Comparison of ENCODE assay signal across 10 cellular contexts in the genomic region with DNA sequence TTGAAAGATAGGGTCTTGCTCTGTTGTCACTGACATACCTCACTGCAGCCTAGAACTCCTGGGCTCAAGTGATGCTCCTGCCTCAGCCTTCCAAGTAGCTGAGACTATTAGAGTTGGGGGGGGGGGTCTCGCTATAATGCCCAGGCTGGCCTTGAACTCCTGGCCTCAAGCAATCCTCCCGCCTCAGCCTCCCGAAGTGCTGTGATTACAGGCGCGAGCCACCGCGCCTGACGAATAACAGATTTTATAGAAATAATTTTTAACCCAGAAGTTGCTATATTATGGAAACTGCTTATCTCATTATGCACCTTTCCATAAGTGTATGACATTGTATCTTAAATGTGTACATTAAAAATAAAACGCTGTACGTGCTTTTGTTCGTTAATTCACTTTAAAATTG.
A peak's percentile ranks its signal among the peaks of the same experiment; 100 is the strongest.
DNase-seq lines count a peak whose midpoint lies in the region; ATAC-seq and TF ChIP-seq lines count a peak whose summit lies in the region.
"Had no signal": no experiment of that assay in that cellular context is flagged by ENCODE, and none has a peak within 500 bp of the region (broad histone marks: within the 10 kb centered on the region; RNA-seq: fewer than 3 reads in every experiment).

No MANE protein-coding gene starts in this region.

- H3K36me3 ChIP-seq in SK-N-MC (ENCODE audit: insufficient read depth, low read length) = no peaks in the 10 kb centered on the region

- TF ChIP-seq CTCF in fibroblast of mammary gland (conservative IDR thresholded peaks at IDR 0.05; ENCODE audit: control insufficient read depth, insufficient read depth, low read depth, low read length) = no peak
- no peak for TF ChIP-seq CTCF in retinal pigment epithelial cell (conservative IDR thresholded peaks at IDR 0.05; ENCODE audit: low read depth, low read length)

- ATAC-seq in HG03354 (IDR thresholded peaks at IDR 0.05; ENCODE audit: poor library complexity, severe bottlenecking, unreplicated experiment) (no peak), HG03196 (IDR thresholded peaks at IDR 0.05; ENCODE audit: unreplicated experiment) (no peak)

- no peaks in the 10 kb centered on the region for H3K9me3 ChIP-seq in SK-N-MC (ENCODE audit: low read depth, low read length)

- H3K27ac ChIP-seq in SK-N-MC = no peak overlapping the region

- H3K4me3 ChIP-seq in GM08714 (ENCODE audit: low read length) (peak overlapping the region; percentile 74), SK-N-MC (peak overlapping the region; percentile 91), fibroblast of mammary gland (ENCODE audit: control insufficient read depth, low read depth, low read length) (peak overlapping the region; percentile 86), retinal pigment epithelial cell (ENCODE audit: low read length) (peak overlapping the region; percentile 87)

- no peak for DNase-seq in SK-N-MC (ENCODE audit: low read depth, low spot score)
- peak; percentile 0 for DNase-seq in fibroblast of mammary gland (ENCODE audit: low read depth)
- no peak for DNase-seq in retinal pigment epithelial cell (ENCODE audit: low read depth)
- no peak for DNase-seq in HuH-7.5 (ENCODE audit: low spot score)
- no peak for DNase-seq in GM19240 (ENCODE audit: insufficient read length, low spot score)
- DNase-seq: HCEC 1CT; stimulated activated CD4-positive, alpha-beta T cell treated with anti-CD3 and anti-CD28 coated beads, Interleukin-15, amount 100 ng/mL, for 24 hours had no signal

- H3K9ac ChIP-seq in SK-N-MC (ENCODE audit: insufficient read length) = peak overlapping the region; percentile 89
